1 cellular context compared by ENCODE assay signal in the genomic region with DNA sequence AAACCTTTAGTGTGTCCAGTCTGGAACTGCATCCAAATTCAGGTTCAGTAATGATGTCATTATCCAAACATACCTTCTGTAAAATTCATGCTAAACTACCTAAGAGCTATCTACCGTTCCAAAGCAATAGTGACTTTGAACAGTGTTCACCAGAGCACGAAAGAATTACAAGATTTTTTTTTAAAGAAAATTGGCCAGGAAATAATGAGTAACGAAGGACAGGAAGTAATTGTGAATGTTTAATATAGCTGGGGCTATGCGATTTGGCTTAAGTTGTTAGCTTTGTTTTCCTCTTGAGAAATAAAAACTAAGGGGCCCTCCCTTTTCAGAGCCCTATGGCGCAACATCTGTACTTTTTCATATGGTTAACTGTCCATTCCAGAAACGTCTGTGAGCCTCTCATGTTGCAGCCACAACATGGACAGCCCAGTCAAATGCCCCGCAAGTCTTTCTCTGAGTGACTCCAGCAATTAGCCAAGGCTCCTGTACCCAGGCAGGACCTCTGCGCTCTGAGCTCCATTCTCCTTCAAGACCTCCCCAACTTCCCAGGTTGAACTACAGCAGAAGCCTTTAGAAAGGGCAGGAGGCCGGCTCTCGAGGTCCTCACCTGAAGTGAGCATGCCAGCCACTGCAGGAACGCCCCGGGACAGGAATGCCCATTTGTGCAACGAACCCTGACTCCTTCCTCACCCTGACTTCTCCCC.
TF ChIP-seq lines count a peak whose summit lies in the region.

No MANE protein-coding gene starts in this region.

TF ChIP-seq in GM23338, 12 proteins besides CTCF, POLR2A, EP300 and RAD21 (continued from another document):
- TF ChIP-seq, protein P1, sequence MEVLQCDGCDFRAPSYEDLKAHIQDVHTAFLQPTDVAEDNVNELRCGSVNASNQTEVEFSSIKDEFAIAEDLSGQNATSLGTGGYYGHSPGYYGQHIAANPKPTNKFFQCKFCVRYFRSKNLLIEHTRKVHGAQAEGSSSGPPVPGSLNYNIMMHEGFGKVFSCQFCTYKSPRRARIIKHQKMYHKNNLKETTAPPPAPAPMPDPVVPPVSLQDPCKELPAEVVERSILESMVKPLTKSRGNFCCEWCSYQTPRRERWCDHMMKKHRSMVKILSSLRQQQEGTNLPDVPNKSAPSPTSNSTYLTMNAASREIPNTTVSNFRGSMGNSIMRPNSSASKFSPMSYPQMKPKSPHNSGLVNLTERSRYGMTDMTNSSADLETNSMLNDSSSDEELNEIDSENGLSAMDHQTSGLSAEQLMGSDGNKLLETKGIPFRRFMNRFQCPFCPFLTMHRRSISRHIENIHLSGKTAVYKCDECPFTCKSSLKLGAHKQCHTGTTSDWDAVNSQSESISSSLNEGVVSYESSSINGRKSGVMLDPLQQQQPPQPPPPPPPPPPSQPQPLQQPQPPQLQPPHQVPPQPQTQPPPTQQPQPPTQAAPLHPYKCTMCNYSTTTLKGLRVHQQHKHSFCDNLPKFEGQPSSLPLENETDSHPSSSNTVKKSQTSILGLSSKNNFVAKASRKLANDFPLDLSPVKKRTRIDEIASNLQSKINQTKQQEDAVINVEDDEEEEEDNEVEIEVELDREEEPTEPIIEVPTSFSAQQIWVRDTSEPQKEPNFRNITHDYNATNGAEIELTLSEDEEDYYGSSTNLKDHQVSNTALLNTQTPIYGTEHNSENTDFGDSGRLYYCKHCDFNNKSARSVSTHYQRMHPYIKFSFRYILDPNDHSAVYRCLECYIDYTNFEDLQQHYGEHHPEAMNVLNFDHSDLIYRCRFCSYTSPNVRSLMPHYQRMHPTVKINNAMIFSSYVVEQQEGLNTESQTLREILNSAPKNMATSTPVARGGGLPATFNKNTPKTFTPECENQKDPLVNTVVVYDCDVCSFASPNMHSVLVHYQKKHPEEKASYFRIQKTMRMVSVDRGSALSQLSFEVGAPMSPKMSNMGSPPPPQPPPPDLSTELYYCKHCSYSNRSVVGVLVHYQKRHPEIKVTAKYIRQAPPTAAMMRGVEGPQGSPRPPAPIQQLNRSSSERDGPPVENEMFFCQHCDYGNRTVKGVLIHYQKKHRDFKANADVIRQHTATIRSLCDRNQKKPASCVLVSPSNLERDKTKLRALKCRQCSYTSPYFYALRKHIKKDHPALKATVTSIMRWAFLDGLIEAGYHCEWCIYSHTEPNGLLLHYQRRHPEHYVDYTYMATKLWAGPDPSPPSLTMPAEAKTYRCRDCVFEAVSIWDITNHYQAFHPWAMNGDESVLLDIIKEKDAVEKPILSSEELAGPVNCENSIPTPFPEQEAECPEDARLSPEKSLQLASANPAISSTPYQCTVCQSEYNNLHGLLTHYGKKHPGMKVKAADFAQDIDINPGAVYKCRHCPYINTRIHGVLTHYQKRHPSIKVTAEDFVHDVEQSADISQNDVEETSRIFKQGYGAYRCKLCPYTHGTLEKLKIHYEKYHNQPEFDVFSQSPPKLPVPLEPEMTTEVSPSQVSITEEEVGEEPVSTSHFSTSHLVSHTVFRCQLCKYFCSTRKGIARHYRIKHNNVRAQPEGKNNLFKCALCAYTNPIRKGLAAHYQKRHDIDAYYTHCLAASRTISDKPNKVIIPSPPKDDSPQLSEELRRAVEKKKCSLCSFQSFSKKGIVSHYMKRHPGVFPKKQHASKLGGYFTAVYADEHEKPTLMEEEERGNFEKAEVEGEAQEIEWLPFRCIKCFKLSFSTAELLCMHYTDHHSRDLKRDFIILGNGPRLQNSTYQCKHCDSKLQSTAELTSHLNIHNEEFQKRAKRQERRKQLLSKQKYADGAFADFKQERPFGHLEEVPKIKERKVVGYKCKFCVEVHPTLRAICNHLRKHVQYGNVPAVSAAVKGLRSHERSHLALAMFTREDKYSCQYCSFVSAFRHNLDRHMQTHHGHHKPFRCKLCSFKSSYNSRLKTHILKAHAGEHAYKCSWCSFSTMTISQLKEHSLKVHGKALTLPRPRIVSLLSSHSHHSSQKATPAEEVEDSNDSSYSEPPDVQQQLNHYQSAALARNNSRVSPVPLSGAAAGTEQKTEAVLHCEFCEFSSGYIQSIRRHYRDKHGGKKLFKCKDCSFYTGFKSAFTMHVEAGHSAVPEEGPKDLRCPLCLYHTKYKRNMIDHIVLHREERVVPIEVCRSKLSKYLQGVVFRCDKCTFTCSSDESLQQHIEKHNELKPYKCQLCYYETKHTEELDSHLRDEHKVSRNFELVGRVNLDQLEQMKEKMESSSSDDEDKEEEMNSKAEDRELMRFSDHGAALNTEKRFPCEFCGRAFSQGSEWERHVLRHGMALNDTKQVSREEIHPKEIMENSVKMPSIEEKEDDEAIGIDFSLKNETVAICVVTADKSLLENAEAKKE (CRISPR knock-in tag; IDR thresholded peaks at IDR 0.05), result no peak
- TF ChIP-seq, protein P2, sequence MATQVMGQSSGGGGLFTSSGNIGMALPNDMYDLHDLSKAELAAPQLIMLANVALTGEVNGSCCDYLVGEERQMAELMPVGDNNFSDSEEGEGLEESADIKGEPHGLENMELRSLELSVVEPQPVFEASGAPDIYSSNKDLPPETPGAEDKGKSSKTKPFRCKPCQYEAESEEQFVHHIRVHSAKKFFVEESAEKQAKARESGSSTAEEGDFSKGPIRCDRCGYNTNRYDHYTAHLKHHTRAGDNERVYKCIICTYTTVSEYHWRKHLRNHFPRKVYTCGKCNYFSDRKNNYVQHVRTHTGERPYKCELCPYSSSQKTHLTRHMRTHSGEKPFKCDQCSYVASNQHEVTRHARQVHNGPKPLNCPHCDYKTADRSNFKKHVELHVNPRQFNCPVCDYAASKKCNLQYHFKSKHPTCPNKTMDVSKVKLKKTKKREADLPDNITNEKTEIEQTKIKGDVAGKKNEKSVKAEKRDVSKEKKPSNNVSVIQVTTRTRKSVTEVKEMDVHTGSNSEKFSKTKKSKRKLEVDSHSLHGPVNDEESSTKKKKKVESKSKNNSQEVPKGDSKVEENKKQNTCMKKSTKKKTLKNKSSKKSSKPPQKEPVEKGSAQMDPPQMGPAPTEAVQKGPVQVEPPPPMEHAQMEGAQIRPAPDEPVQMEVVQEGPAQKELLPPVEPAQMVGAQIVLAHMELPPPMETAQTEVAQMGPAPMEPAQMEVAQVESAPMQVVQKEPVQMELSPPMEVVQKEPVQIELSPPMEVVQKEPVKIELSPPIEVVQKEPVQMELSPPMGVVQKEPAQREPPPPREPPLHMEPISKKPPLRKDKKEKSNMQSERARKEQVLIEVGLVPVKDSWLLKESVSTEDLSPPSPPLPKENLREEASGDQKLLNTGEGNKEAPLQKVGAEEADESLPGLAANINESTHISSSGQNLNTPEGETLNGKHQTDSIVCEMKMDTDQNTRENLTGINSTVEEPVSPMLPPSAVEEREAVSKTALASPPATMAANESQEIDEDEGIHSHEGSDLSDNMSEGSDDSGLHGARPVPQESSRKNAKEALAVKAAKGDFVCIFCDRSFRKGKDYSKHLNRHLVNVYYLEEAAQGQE (IDR thresholded peaks at IDR 0.05; ENCODE audit: unreplicated experiment), result no peak
- TF ChIP-seq, protein P3, sequence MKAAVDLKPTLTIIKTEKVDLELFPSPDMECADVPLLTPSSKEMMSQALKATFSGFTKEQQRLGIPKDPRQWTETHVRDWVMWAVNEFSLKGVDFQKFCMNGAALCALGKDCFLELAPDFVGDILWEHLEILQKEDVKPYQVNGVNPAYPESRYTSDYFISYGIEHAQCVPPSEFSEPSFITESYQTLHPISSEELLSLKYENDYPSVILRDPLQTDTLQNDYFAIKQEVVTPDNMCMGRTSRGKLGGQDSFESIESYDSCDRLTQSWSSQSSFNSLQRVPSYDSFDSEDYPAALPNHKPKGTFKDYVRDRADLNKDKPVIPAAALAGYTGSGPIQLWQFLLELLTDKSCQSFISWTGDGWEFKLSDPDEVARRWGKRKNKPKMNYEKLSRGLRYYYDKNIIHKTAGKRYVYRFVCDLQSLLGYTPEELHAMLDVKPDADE (IDR thresholded peaks at IDR 0.05), result no peak
- TF ChIP-seq JUNB (IDR thresholded peaks at IDR 0.05; ENCODE audit: unreplicated experiment) (no peak), EZH2 (IDR thresholded peaks at IDR 0.05; ENCODE audit: low read depth, unreplicated experiment) (no peak)
